Comparison of ENCODE assay signal across 1 cellular context in the genomic region with DNA sequence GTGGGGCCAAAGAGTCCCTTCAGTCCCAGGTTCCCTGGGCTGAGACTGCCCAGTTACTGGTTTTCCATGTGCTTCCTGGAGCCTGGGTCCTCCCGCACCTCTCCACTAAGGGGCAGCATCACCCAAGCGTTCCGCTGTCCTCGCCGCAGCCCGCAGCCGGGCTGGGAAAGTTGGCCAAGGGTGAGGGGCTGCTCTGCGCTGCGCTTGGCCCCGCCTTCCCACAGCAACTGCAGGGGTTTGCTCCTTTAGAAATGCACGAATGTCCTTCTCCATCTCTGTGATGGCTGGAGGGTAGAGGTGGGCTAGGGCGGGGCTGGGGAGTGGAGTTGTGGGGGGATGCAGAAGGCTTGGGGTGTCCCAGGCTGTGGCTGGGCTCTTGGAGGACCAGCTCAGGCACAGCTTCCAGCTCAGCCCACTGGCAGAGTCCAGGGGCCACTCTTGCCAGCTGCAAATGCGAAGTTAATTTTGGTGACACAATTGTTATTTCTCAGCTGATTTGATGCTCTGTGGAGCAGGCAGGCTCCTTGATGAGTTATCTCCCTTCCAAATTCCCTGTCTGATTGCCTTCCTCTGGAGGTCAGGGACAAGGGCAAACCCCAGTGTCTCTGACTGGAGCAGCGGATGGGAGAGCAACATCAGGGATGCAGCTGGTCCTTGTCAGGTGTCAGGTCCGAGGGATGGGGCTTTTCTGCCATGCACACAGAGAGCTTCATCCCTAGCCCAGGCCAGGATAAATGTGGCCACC.
TF ChIP-seq lines count a peak whose summit lies in the region.

No MANE protein-coding gene starts in this region.

TF ChIP-seq in HepG2, 621 proteins besides CTCF, POLR2A, EP300 and RAD21 (continued from another document and continues in another):
- peak; percentile 78; the same call in 1 of the 2 replicates for TF ChIP-seq ZNF710 (CRISPR knock-in tag; IDR thresholded peaks at IDR 0.05; ENCODE audit: borderline replicate concordance)
- TF ChIP-seq ZFP36 (IDR thresholded peaks at IDR 0.05; ENCODE audit: borderline replicate concordance, low read depth, low read length, partially characterized antibody), result peak; percentile 50
- TF ChIP-seq ATF1 (CRISPR knock-in tag; IDR thresholded peaks at IDR 0.05), result no peak
- no peak; the same call in 1 of the 2 replicates for TF ChIP-seq ZBTB14 (CRISPR knock-in tag; IDR thresholded peaks at IDR 0.05)
- TF ChIP-seq ZZZ3 (CRISPR knock-in tag; IDR thresholded peaks at IDR 0.05; ENCODE audit: borderline replicate concordance), result peak; percentile 65; the same call in 1 of the 2 replicates
- TF ChIP-seq, protein P1, sequence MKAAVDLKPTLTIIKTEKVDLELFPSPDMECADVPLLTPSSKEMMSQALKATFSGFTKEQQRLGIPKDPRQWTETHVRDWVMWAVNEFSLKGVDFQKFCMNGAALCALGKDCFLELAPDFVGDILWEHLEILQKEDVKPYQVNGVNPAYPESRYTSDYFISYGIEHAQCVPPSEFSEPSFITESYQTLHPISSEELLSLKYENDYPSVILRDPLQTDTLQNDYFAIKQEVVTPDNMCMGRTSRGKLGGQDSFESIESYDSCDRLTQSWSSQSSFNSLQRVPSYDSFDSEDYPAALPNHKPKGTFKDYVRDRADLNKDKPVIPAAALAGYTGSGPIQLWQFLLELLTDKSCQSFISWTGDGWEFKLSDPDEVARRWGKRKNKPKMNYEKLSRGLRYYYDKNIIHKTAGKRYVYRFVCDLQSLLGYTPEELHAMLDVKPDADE (CRISPR knock-in tag; IDR thresholded peaks at IDR 0.05), result no peak
- peak; percentile 88; the same call in 1 of the 2 replicates for TF ChIP-seq PITX1 (CRISPR knock-in tag; IDR thresholded peaks at IDR 0.05)
- no peak for TF ChIP-seq ZNF720 (CRISPR knock-in tag; IDR thresholded peaks at IDR 0.05)
- no peak for TF ChIP-seq ZNF142 (CRISPR knock-in tag; IDR thresholded peaks at IDR 0.05)
- TF ChIP-seq, protein P2, sequence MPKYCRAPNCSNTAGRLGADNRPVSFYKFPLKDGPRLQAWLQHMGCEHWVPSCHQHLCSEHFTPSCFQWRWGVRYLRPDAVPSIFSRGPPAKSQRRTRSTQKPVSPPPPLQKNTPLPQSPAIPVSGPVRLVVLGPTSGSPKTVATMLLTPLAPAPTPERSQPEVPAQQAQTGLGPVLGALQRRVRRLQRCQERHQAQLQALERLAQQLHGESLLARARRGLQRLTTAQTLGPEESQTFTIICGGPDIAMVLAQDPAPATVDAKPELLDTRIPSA (CRISPR knock-in tag; IDR thresholded peaks at IDR 0.05; ENCODE audit: borderline replicate concordance), result no peak
- no peak for TF ChIP-seq ZNF564 (CRISPR knock-in tag; IDR thresholded peaks at IDR 0.05)
- TF ChIP-seq DDIT3 (CRISPR knock-in tag; IDR thresholded peaks at IDR 0.05), result no peak
- no peak for TF ChIP-seq RORA (CRISPR knock-in tag; IDR thresholded peaks at IDR 0.05)
- TF ChIP-seq BRCA1 (CRISPR knock-in tag; IDR thresholded peaks at IDR 0.05), result no peak
- TF ChIP-seq GABPB1 (CRISPR knock-in tag; IDR thresholded peaks at IDR 0.05), result peak; percentile 69
- no peak for TF ChIP-seq REXO4 (CRISPR knock-in tag; IDR thresholded peaks at IDR 0.05; ENCODE audit: borderline replicate concordance)
- TF ChIP-seq SKIL (CRISPR knock-in tag; IDR thresholded peaks at IDR 0.05; ENCODE audit: borderline replicate concordance), result no peak
- TF ChIP-seq KMT2A (CRISPR knock-in tag; IDR thresholded peaks at IDR 0.05), result peak; percentile 55; the same call in 1 of the 2 replicates
- TF ChIP-seq AFF4 (CRISPR knock-in tag; IDR thresholded peaks at IDR 0.05), result no peak
- peak; percentile 31 for TF ChIP-seq TEAD3 (CRISPR knock-in tag; optimal IDR thresholded peaks at IDR 0.05; ENCODE audit: borderline replicate concordance)
- peak; percentile 97 for TF ChIP-seq MYC (CRISPR knock-in tag; IDR thresholded peaks at IDR 0.05; ENCODE audit: borderline replicate concordance)
- peak; percentile 90 for TF ChIP-seq XRCC5 (optimal IDR thresholded peaks at IDR 0.05; ENCODE audit: low read length)
- peak; percentile 80; the same call in 1 of the 2 replicates for TF ChIP-seq THRA (CRISPR knock-in tag; IDR thresholded peaks at IDR 0.05; ENCODE audit: borderline replicate concordance)
- TF ChIP-seq FUBP1 (CRISPR knock-in tag; IDR thresholded peaks at IDR 0.05; ENCODE audit: borderline replicate concordance), result no peak
- no peak for TF ChIP-seq ZNF703 (CRISPR knock-in tag; IDR thresholded peaks at IDR 0.05; ENCODE audit: borderline replicate concordance)
- TF ChIP-seq, protein P3, sequence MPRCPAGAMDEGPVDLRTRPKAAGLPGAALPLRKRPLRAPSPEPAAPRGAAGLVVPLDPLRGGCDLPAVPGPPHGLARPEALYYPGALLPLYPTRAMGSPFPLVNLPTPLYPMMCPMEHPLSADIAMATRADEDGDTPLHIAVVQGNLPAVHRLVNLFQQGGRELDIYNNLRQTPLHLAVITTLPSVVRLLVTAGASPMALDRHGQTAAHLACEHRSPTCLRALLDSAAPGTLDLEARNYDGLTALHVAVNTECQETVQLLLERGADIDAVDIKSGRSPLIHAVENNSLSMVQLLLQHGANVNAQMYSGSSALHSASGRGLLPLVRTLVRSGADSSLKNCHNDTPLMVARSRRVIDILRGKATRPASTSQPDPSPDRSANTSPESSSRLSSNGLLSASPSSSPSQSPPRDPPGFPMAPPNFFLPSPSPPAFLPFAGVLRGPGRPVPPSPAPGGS (CRISPR knock-in tag; IDR thresholded peaks at IDR 0.05), result no peak
